In the genomic region with DNA sequence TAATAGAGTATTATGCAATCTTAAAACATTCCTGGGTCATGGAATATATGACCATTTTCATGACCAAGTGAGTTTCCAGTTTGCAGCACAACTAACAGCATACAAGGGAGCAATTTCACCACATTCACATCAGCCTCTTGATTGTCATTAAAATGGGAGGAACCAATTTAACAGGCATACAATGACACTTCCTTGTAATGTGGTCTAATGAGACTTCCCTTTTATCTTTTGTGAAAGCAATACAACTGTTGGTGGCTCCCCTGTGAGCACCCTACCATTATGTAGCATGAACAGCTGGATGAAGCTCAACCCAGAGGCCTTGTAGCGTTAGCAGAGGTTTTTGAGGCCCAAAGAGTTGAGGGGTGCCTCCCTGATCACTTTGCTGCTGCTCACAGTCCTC, we compare ENCODE assay signal across 23 cellular contexts.
"Had no signal": no experiment of that assay in that cellular context is flagged by ENCODE, and none has a peak within 500 bp of the region (broad histone marks: within the 10 kb centered on the region; RNA-seq: fewer than 3 reads in every experiment).

No MANE protein-coding gene starts in this region.

- ATAC-seq: activated T-cell treated with anti-CD3 and anti-CD28 coated beads, Interleukin-2, amount 50 U/mL, for 72 hours; natural killer cell treated with Interleukin-12 subunit alpha and Interleukin-12 subunit beta and Interleukin-15 and Interleukin-18, amount 100 ng/mL, for 72 hours had no signal

- FAIRE-seq: colon, frontal cortex, TTC549 had no signal

- H3K27me3 ChIP-seq: breast epithelium, dorsolateral prefrontal cortex, esophagus muscularis mucosa, ovary, testis had no signal

- H3K4me1 ChIP-seq: breast epithelium, left ventricle myocardium inferior, prostate gland, testis had no signal

- H3K4me3 ChIP-seq: breast epithelium, dorsolateral prefrontal cortex, esophagus muscularis mucosa, left ventricle myocardium inferior, ovary, prostate gland, testis had no signal

- H3K9me3 ChIP-seq: ovary, prostate gland, testis had no signal

- H3K27ac ChIP-seq: breast epithelium, dorsolateral prefrontal cortex, esophagus muscularis mucosa, left ventricle myocardium inferior, ovary, prostate gland, testis had no signal

- H3K36me3 ChIP-seq: breast epithelium, ovary, prostate gland had no signal

- DNase-seq: activated CD4-positive, alpha-beta memory T cell treated with anti-CD3 and anti-CD28 coated beads, Interleukin-2, amount 10 ng/mL, durations not matched to agents 7 days and 5 days; activated CD4-positive, alpha-beta T cell treated with anti-CD3 and anti-CD28 coated beads for 4 hours; activated CD4-positive, CD25-positive, alpha-beta regulatory T cell; activated effector memory CD4-positive, alpha-beta T cell treated with Interleukin-2 at 50 U/mL for 16 hours; activated naive CD4-positive, alpha-beta T cell treated with anti-CD3 and anti-CD28 coated beads for 36 hours; activated naive CD8-positive, alpha-beta T cell treated with anti-CD3 and anti-CD28 coated beads, Interleukin-2, amount 10 ng/mL, durations not matched to agents 7 days and 5 days; activated T-cell treated with anti-CD3 and anti-CD28 coated beads, Interleukin-2, amount 50 U/mL, for 72 hours; amniotic stem cell; dorsolateral prefrontal cortex; glutamatergic neuron; hypothalamus; left ventricle myocardium inferior; ovary; stimulated activated CD4-positive, alpha-beta T cell treated with anti-CD3 and anti-CD28 coated beads, Interleukin-2, amount 100 ng/mL, for 48 hours; stimulated activated naive CD4-positive, alpha-beta T cell; testis had no signal
